Comparison of ENCODE assay signal across 9 cellular contexts in the genomic region with DNA sequence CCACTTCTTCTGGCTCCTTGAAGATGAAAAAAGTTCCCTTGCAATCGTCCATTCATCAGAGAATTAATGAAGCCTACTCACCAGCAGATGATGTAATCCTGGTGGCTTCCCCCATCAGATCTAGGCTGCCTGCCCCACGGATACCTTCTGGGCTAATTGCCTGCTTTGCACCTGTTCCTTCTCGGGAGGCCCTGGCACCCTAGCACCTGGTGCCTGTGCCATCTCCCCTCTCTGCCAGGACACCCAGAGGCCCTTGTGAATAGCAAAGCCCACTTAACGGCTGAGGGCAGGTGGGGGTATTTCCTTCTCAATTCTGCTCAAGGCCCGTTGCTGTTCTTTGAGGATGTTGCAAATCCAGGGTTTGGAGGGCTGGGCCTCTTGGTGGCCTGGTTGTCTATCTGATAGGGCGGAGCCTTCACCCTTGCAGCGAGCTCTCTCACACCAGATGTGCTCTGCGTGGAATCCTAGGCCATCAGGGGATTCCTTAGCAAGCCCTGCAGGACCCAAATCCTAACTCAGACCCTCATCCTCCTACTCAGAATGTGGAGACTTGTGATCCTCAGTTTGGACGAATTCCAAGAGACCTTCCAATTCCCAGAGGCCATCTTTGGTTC. TPM values are rescaled to one million over a fixed set of nuclear protein-coding genes. Genes with fewer than 3 reads are reported as not detected.
DNase-seq lines count a peak whose midpoint lies in the region; ATAC-seq and TF ChIP-seq lines count a peak whose summit lies in the region.
"Had no signal": no experiment of that assay in that cellular context is flagged by ENCODE, and none has a peak within 500 bp of the region (broad histone marks: within the 10 kb centered on the region; RNA-seq: fewer than 3 reads in every experiment).

Gene LMO2, minus strand, starts transcription at position 363 of the 614 bp plus-strand sequence. CDS start 22,360 bp downstream, outside the sequence.

- peaks cover 56 to 62% of the 10 kb centered on the region in 2 donors for H3K27me3 Mint-ChIP-seq in effector memory CD8-positive, alpha-beta T cell

- DNase-seq in NCI-H345 (lab: John Stamatoyannopoulos, UW) (peak; percentile 81), sciatic nerve (ENCODE audit: low spot score) (no peak), cortex of kidney (lab: John Stamatoyannopoulos, UW) (no peak)
- no peak for DNase-seq in effector memory CD8-positive, alpha-beta T cell
- no peak for DNase-seq in activated CD4-positive, alpha-beta T cell treated with anti-CD3 and anti-CD28 coated beads for 4 hours
- DNase-seq: mammary epithelial cell had no signal

- no peaks in the 10 kb centered on the region for H3K4me1 ChIP-seq in HEK293 (ENCODE audit: control insufficient read depth, insufficient read depth, low read length)

- CTCF ChIA-PET in HEK293 (lab: Yijun Ruan, JAX): interaction anchor here (0.5 to 1.7 kb wide), 4 partner anchors 18 to 96 kb away, joined by 3 to 7 read pairs (median 4); no protein-coding TSS in a partner anchor

- intact Hi-C loops in sciatic nerve (cut with DNase I): no loop called here

- ATAC-seq in effector memory CD8-positive, alpha-beta T cell (replicated peaks): no peak
- ATAC-seq in sciatic nerve: no peak
- ATAC-seq in GM21381 (IDR thresholded peaks at IDR 0.05; ENCODE audit: unreplicated experiment): no peak
- ATAC-seq in HG02763 (IDR thresholded peaks at IDR 0.05; ENCODE audit: unreplicated experiment): no peak

- H3K9me3 Mint-ChIP-seq in effector memory CD8-positive, alpha-beta T cell: no peaks in the 10 kb centered on the region

- H3K27ac ChIP-seq in HEK293 (ENCODE audit: extremely low read depth, low read depth, low read length): no peak within 1 kb of the TSS

- H3K4me3 ChIP-seq in HEK293 (ENCODE audit: low read depth, low read length): no peak within 1 kb of the TSS

- TF ChIP-seq CTCF in HEK293 (tag by site-specific recombination; IDR thresholded peaks at IDR 0.05): no peak

- no peaks in the 10 kb centered on the region for H3K36me3 ChIP-seq in HEK293 (ENCODE audit: control insufficient read depth in 2 of 2, insufficient read depth in 1 of 2, low read length in 2 of 2)

- peaks cover 27% of the 10 kb centered on the region in 2 donors for H3K4me1 Mint-ChIP-seq in effector memory CD8-positive, alpha-beta T cell (ENCODE audit: low read depth in 2 of 2)

- POLR2A ChIA-PET in HEK293 (lab: Yijun Ruan, JAX): no interaction called here

- peak within 1 kb of the TSS; percentile 62 to 76 for H3K4me3 Mint-ChIP-seq in effector memory CD8-positive, alpha-beta T cell

- H3K36me3 Mint-ChIP-seq in effector memory CD8-positive, alpha-beta T cell (ENCODE audit: insufficient read depth): peaks cover 7% of the 10 kb centered on the region

- peak within 1 kb of the TSS; percentile 3 to 54 for H3K27ac Mint-ChIP-seq in effector memory CD8-positive, alpha-beta T cell

- no peaks in the 10 kb centered on the region for H3K9me3 ChIP-seq in HEK293 (ENCODE audit: control insufficient read depth, insufficient read depth, low read depth, low read length)

TF ChIP-seq in HEK293, 187 proteins besides CTCF, POLR2A, EP300 and RAD21:
- TF ChIP-seq, protein P1, sequence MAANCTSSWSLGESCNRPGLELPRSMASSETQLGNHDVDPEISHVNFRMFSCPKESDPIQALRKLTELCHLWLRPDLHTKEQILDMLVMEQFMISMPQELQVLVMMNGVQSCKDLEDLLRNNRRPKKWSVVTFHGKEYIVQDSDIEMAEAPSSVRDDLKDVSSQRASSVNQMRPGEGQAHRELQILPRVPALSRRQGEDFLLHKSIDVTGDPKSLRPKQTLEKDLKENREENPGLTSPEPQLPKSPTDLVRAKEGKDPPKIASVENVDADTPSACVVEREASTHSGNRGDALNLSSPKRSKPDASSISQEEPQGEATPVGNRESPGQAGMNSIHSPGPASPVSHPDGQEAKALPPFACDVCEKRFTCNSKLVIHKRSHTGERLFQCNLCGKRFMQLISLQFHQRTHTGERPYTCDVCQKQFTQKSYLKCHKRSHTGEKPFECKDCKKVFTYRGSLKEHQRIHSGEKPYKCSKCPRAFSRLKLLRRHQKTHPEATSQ (tag by site-specific recombination; IDR thresholded peaks at IDR 0.05): no peak
- TF ChIP-seq SCRT2 (tag by site-specific recombination; IDR thresholded peaks at IDR 0.05): peak; percentile 74
- TF ChIP-seq ZNF24 (tag by site-specific recombination; IDR thresholded peaks at IDR 0.05): peak; percentile 61
- no peak for TF ChIP-seq TCF7L2 (IDR thresholded peaks at IDR 0.05; ENCODE audit: borderline replicate concordance, low read depth, low read length)
- TF ChIP-seq PRDM10 (tag by site-specific recombination; IDR thresholded peaks at IDR 0.05): 0 out of 2 replicates have a peak, but pooled peaks have one; percentile 38
- 0 out of 2 replicates have a peak, but pooled peaks have one; percentile 41 for TF ChIP-seq ATF2 (tag by site-specific recombination; IDR thresholded peaks at IDR 0.05; ENCODE audit: low read depth)
- 0 out of 2 replicates have a peak, but pooled peaks have one; percentile 5 for TF ChIP-seq ZNF660 (tag by site-specific recombination; IDR thresholded peaks at IDR 0.05)
- peak; percentile 54; the same call in 1 of the 2 replicates for TF ChIP-seq ZNF335 (tag by site-specific recombination; conservative IDR thresholded peaks at IDR 0.05)
- TF ChIP-seq, protein P2, sequence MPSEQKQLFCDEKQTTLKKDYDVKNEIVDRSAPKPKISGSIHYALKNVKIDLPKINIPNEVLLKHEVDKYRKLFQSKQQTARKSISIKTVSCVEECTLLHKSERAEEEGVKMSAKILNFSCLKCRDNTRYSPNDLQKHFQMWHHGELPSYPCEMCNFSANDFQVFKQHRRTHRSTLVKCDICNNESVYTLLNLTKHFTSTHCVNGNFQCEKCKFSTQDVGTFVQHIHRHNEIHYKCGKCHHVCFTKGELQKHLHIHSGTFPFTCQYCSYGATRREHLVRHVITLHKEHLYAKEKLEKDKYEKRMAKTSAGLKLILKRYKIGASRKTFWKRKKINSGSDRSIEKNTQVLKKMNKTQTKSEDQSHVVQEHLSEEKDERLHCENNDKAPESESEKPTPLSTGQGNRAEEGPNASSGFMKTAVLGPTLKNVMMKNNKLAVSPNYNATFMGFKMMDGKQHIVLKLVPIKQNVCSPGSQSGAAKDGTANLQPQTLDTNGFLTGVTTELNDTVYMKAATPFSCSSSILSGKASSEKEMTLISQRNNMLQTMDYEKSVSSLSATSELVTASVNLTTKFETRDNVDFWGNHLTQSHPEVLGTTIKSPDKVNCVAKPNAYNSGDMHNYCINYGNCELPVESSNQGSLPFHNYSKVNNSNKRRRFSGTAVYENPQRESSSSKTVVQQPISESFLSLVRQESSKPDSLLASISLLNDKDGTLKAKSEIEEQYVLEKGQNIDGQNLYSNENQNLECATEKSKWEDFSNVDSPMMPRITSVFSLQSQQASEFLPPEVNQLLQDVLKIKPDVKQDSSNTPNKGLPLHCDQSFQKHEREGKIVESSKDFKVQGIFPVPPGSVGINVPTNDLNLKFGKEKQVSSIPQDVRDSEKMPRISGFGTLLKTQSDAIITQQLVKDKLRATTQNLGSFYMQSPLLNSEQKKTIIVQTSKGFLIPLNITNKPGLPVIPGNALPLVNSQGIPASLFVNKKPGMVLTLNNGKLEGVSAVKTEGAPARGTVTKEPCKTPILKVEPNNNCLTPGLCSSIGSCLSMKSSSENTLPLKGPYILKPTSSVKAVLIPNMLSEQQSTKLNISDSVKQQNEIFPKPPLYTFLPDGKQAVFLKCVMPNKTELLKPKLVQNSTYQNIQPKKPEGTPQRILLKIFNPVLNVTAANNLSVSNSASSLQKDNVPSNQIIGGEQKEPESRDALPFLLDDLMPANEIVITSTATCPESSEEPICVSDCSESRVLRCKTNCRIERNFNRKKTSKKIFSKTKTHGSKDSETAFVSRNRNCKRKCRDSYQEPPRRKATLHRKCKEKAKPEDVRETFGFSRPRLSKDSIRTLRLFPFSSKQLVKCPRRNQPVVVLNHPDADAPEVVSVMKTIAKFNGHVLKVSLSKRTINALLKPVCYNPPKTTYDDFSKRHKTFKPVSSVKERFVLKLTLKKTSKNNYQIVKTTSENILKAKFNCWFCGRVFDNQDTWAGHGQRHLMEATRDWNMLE (tag by site-specific recombination; conservative IDR thresholded peaks at IDR 0.05; ENCODE audit: low read depth): peak; percentile 27; the same call in 1 of the 2 replicates

RNA-seq across cellular contexts. Expression of gene LMO2, which starts in this region (rescaled TPM):
- 28.3 TPM for total RNA-seq in sciatic nerve
